25 cellular contexts compared by ENCODE assay signal in the genomic region with DNA sequence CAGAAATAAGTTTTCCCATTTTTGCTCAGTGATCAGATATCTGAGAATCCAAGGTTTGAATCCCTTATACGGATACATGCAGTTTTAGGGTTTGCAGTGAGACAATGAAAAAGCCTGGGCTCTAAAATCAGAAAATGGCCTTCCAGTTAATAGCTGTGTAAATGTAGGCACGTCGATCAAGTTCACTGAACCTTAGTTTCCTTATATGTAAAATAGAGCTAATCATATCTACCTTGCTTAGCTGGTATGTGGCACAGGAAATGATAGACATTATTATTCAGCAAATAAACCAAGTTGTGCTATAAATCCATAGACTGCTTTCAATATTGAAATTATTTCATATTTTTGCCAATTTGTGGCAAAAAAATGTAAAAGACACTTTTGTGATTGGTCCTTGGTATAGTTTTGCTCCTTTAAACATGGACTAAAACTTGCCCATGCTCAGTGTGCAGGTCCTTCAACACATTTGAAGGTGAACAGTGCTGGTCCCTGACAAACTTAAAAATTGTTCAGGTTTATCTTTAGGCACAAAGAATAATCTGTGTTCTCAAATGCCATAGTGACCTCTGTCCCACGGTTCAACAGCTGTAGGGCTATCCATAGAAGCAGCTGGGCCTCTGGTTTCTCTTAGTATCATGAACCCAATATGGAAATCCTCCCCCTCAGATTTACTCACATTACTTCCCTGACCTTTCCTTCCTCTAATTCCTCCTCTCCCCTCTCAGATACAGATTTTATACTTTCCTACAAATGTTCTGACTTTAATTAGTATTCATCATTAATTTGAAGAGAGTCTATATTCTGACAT. TPM values are rescaled to one million over a fixed set of nuclear protein-coding genes. Genes with fewer than 3 reads are reported as not detected.
A peak's percentile ranks its signal among the peaks of the same experiment; 100 is the strongest.
DNase-seq lines count a peak whose midpoint lies in the region; ATAC-seq and TF ChIP-seq lines count a peak whose summit lies in the region.
"Had no signal": no experiment of that assay in that cellular context is flagged by ENCODE, and none has a peak within 500 bp of the region (broad histone marks: within the 10 kb centered on the region; RNA-seq: fewer than 3 reads in every experiment).

No MANE protein-coding gene starts in this region.

- CTCF ChIA-PET in activated CD8-positive, alpha-beta T cell treated with anti-CD3 and anti-CD28 coated beads, Interleukin-2, amount 10 ng/mL, durations not matched to agents 7 days and 5 days (lab: Charles Lee), result interaction anchor here (1.0 to 7.3 kb wide), 7 partner anchors 8 to 206 kb away, joined by 3 to 55 read pairs (median 12); no protein-coding TSS in a partner anchor

- no peaks in the 10 kb centered on the region for H3K27me3 Mint-ChIP-seq in nephron (ENCODE audit: low read depth)
- peaks cover 28% of the 10 kb centered on the region for H3K27me3 Mint-ChIP-seq in H9 (ENCODE audit: low read depth)
- H3K27me3 Mint-ChIP-seq in activated CD8-positive, alpha-beta T cell treated with anti-CD3 and anti-CD28 coated beads, Interleukin-2, amount 10 ng/mL, durations not matched to agents 7 days and 5 days (ENCODE audit: low read depth), result peaks cover 31% of the 10 kb centered on the region

- H3K4me3 Mint-ChIP-seq in nephron, result peak overlapping the region in 2 of 3 experiments; percentile 6 to 35
- no peak overlapping the region for H3K4me3 Mint-ChIP-seq in H9
- H3K4me3 Mint-ChIP-seq in activated CD8-positive, alpha-beta T cell treated with anti-CD3 and anti-CD28 coated beads, Interleukin-2, amount 10 ng/mL, durations not matched to agents 7 days and 5 days, result no peak overlapping the region
- H3K4me3 Mint-ChIP-seq: dendritic cell treated with granulocyte-macrophage colony-stimulating factor and Interleukin-4, amounts not matched to agents 40 ng/mL and 50 ng/mL, for 4 days; stimulated activated naive CD8-positive, alpha-beta T cell treated with anti-CD3 and anti-CD28 coated beads, Interleukin-15, Interleukin-2, amounts not matched to agents 100 ng/mL and 50 ng/mL, for 24 hours had no signal

- WGBS in H9 (ENCODE audit: extremely low coverage, insufficient read length, low lambda C conversion rate), result no CpG with 5 or more reads among the region's 4 CpGs

- no peak overlapping the region for H4K5ac ChIP-seq in H9 (ENCODE audit: insufficient read length, low read depth, low read length)

- ATAC-seq in activated CD8-positive, alpha-beta T cell treated with anti-CD3 and anti-CD28 coated beads, Interleukin-2, amount 10 ng/mL, durations not matched to agents 7 days and 5 days, result no peak
- ATAC-seq: A549, heart left ventricle, HepG2, left colon, right cardiac atrium had no signal

- H3K4me1 Mint-ChIP-seq in nephron (peaks cover 49% of the 10 kb centered on the region), H9 (peaks cover 15 to 16% of the 10 kb centered on the region in 2 experiments)
- peaks cover 21% of the 10 kb centered on the region for H3K4me1 Mint-ChIP-seq in activated CD8-positive, alpha-beta T cell treated with anti-CD3 and anti-CD28 coated beads, Interleukin-2, amount 10 ng/mL, durations not matched to agents 7 days and 5 days (ENCODE audit: low read depth)

- no peak overlapping the region for H3K4ac ChIP-seq in H9 (ENCODE audit: low read depth, low read length)

- no peak for TF ChIP-seq CTCF in nephron (IDR thresholded peaks at IDR 0.05; ENCODE audit: unreplicated experiment in 3 of 3)
- TF ChIP-seq CTCF in H9 (conservative IDR thresholded peaks at IDR 0.05), result no peak

- H3K27ac ChIP-seq in ACC112 (ENCODE audit: low read depth, low read length) (no peak overlapping the region), H9 (ENCODE audit: insufficient read length, low read depth, low read length) (no peak overlapping the region)

- H3T11ph ChIP-seq in H9 (ENCODE audit: low read length), result no peak overlapping the region

- H3K4me3 ChIP-seq in ACC112 (ENCODE audit: low read depth, low read length), result no peak overlapping the region

- POLR2A ChIA-PET in activated CD8-positive, alpha-beta T cell treated with anti-CD3 and anti-CD28 coated beads, Interleukin-2, amount 10 ng/mL, durations not matched to agents 7 days and 5 days (lab: Charles Lee), result no interaction called here

- H3K4me2 ChIP-seq in H9 (ENCODE audit: insufficient read depth, insufficient read length, low read length), result no peak overlapping the region

- H4K8ac ChIP-seq in H9 (replicated peaks; ENCODE audit: insufficient read length, low read depth, low read length), result no peak overlapping the region

- no peak overlapping the region for H2AK5ac ChIP-seq in H9 (ENCODE audit: insufficient read length, low read length)

- no peak overlapping the region for H3K18ac ChIP-seq in H9 (ENCODE audit: insufficient read length, low read depth, low read length)

- H3K23ac ChIP-seq in H9 (ENCODE audit: insufficient read length, low read depth, low read length), result no peak overlapping the region

- H3K9me3 ChIP-seq in H9 (ENCODE audit: control insufficient read depth, low read depth, low read length), result no peaks in the 10 kb centered on the region
- H3K9me3 ChIP-seq: A549, heart left ventricle had no signal

- no peak overlapping the region for H2BK12ac ChIP-seq in H9 (ENCODE audit: insufficient read length, low read depth, low read length)

- H3K23me2 ChIP-seq in H9 (ENCODE audit: insufficient read length, low read depth, low read length, poor library complexity, severe bottlenecking), result peaks cover 19% of the 10 kb centered on the region

- H2BK120ac ChIP-seq in H9 (ENCODE audit: low read depth, low read length, poor library complexity, severe bottlenecking), result no peak overlapping the region

- H3K79me1 ChIP-seq in H9 (ENCODE audit: insufficient read depth, low read depth, low read length, poor library complexity, severe bottlenecking), result no peaks in the 10 kb centered on the region

- H2BK5ac ChIP-seq in H9 (ENCODE audit: insufficient read length, low read length), result no peak overlapping the region

- no peak overlapping the region for H4K91ac ChIP-seq in H9 (ENCODE audit: insufficient read length, low read depth, low read length)

- H3K27ac Mint-ChIP-seq in nephron (peak overlapping the region; percentile 24 to 63 (median 26)), H9 (no peak overlapping the region)
- no peak overlapping the region for H3K27ac Mint-ChIP-seq in activated CD8-positive, alpha-beta T cell treated with anti-CD3 and anti-CD28 coated beads, Interleukin-2, amount 10 ng/mL, durations not matched to agents 7 days and 5 days
- H3K27ac Mint-ChIP-seq: dendritic cell treated with granulocyte-macrophage colony-stimulating factor and Interleukin-4, amounts not matched to agents 40 ng/mL and 50 ng/mL, for 4 days; stimulated activated naive CD8-positive, alpha-beta T cell treated with anti-CD3 and anti-CD28 coated beads, Interleukin-15, Interleukin-2, amounts not matched to agents 100 ng/mL and 50 ng/mL, for 24 hours had no signal

- peaks cover 14% of the 10 kb centered on the region for H3K4me1 ChIP-seq in ACC112 (ENCODE audit: control insufficient read depth, insufficient read depth, low read length, unreplicated experiment)
- no peaks in the 10 kb centered on the region for H3K4me1 ChIP-seq in H9 (ENCODE audit: insufficient read depth, low read length)

- no peaks in the 10 kb centered on the region for H3K27me3 ChIP-seq in ACC112 (ENCODE audit: insufficient read depth, low read length)
- peaks cover 8% of the 10 kb centered on the region; the same call in 1 of the 2 replicates for H3K27me3 ChIP-seq in H9 (ENCODE audit: insufficient read depth, low read length)
- H3K27me3 ChIP-seq: heart left ventricle had no signal

- H3K9me3 Mint-ChIP-seq in nephron (no peaks in the 10 kb centered on the region), H9 (no peaks in the 10 kb centered on the region)
- no peaks in the 10 kb centered on the region for H3K9me3 Mint-ChIP-seq in activated CD8-positive, alpha-beta T cell treated with anti-CD3 and anti-CD28 coated beads, Interleukin-2, amount 10 ng/mL, durations not matched to agents 7 days and 5 days (ENCODE audit: insufficient read depth)
- H3K9me3 Mint-ChIP-seq: dendritic cell treated with granulocyte-macrophage colony-stimulating factor and Interleukin-4, amounts not matched to agents 40 ng/mL and 50 ng/mL, for 4 days; stimulated activated naive CD8-positive, alpha-beta T cell treated with anti-CD3 and anti-CD28 coated beads, Interleukin-15, Interleukin-2, amounts not matched to agents 100 ng/mL and 50 ng/mL, for 24 hours had no signal

- DNase-seq in LHCN-M2 (ENCODE audit: low read depth) (peak; percentile 43), cerebellar cortex (ENCODE audit: low spot score) (peak; percentile 15), HT-29 (ENCODE audit: low spot score) (no peak), H9 (no peak), middle frontal gyrus (ENCODE audit: extremely low spot score, low spot score) (no peak)
- no peak for DNase-seq in activated CD8-positive, alpha-beta T cell treated with anti-CD3 and anti-CD28 coated beads, Interleukin-2, amount 10 ng/mL, durations not matched to agents 7 days and 5 days
- DNase-seq: activated CD4-positive, alpha-beta T cell treated with anti-CD3 and anti-CD28 coated beads, Interleukin-2, amount 50 U/mL, for 48 hours; DND-41; heart left ventricle; left colon; NCI-H1436; right cardiac atrium; stimulated activated CD4-positive, alpha-beta T cell treated with anti-CD3 and anti-CD28 coated beads, Interleukin-12 subunit alpha, Interleukin-12 subunit beta, amount 100 ng/mL, for 4 hours; trophoblast cell had no signal

- H3K79me2 ChIP-seq in ACC112 (ENCODE audit: control insufficient read depth, insufficient read depth, low read length, unreplicated experiment) (no peaks in the 10 kb centered on the region), H9 (ENCODE audit: insufficient read depth, low read length) (no peaks in the 10 kb centered on the region)

- H3K36me3 ChIP-seq in ACC112 (ENCODE audit: insufficient read depth, low read length), result no peaks in the 10 kb centered on the region
- H3K36me3 ChIP-seq: heart left ventricle had no signal

- H2AFZ ChIP-seq in ACC112 (ENCODE audit: low read length, unreplicated experiment), result peak overlapping the region; percentile 99
- no peak overlapping the region for H2AFZ ChIP-seq in H9 (ENCODE audit: low read length)

- no peaks in the 10 kb centered on the region for H4K20me1 ChIP-seq in H9 (ENCODE audit: control insufficient read depth, insufficient read depth, insufficient read length)

- H3K9ac ChIP-seq in H9 (ENCODE audit: extremely low read depth, insufficient read length, low read length), result no peak overlapping the region

- no peak overlapping the region for H3K56ac ChIP-seq in H9 (ENCODE audit: insufficient read length, low read depth, low read length)

- no peaks in the 10 kb centered on the region for H3K36me3 Mint-ChIP-seq in nephron (ENCODE audit: low read depth)
- H3K36me3 Mint-ChIP-seq in H9 (ENCODE audit: insufficient read depth in 1 of 3, low read depth in 3 of 3), result no peaks in the 10 kb centered on the region
- no peaks in the 10 kb centered on the region for H3K36me3 Mint-ChIP-seq in activated CD8-positive, alpha-beta T cell treated with anti-CD3 and anti-CD28 coated beads, Interleukin-2, amount 10 ng/mL, durations not matched to agents 7 days and 5 days (ENCODE audit: low read depth)
- H3K36me3 Mint-ChIP-seq: brain had no signal

- H3K14ac ChIP-seq in H9 (ENCODE audit: insufficient read depth, low read length), result no peak overlapping the region

- no peak overlapping the region for H2BK15ac ChIP-seq in H9 (ENCODE audit: low read depth, low read length)

- H2BK20ac ChIP-seq in H9 (ENCODE audit: low read depth, low read length, poor library complexity, severe bottlenecking), result no peak overlapping the region

RNA-seq across cellular contexts. Expression of gene CCDC54, which starts 51.0 kb away (rescaled TPM):
- total RNA-seq in LHCN-M2 (2014; rRNA removed), result not detected in 2 replicates
- polyA plus RNA-seq in LHCN-M2 (2012), result 0.13 TPM
- total RNA-seq in HT-29 (2014; rRNA removed; shearing (Covaris generic)), result not detected in 2 replicates
- not detected in 2 replicates for total RNA-seq in H9 (2021)
- total RNA-seq in activated CD8-positive, alpha-beta T cell treated with anti-CD3 and anti-CD28 coated beads, Interleukin-2, amount 10 ng/mL, durations not matched to agents 7 days and 5 days, result not detected
- total RNA-seq: endothelial cell of umbilical vein, heart left ventricle, HepG2, left colon, MCF 10A, omental fat pad, right cardiac atrium had no signal
- polyA plus RNA-seq: A549, BJ, endothelial cell of umbilical vein, heart left ventricle, HepG2, right cardiac atrium had no signal

Comparison
In these comparisons a context has a peak if more than half of its experiments do, and no peak if none do; other contexts are left out.
1. DNase-seq: peak in LHCN-M2 (single experiment) and cerebellar cortex (single experiment); none in HT-29 (single experiment), H9 (single experiment), activated CD8-positive, alpha-beta T cell treated with anti-CD3 and anti-CD28 coated beads, Interleukin-2, amount 10 ng/mL, durations not matched to agents 7 days and 5 days (single experiment) and middle frontal gyrus (single experiment).
2. H3K27ac Mint-ChIP-seq: peak in nephron (3 of 3); none in H9 (0 of 3) and activated CD8-positive, alpha-beta T cell treated with anti-CD3 and anti-CD28 coated beads, Interleukin-2, amount 10 ng/mL, durations not matched to agents 7 days and 5 days (single experiment).
3. H3K4me3 Mint-ChIP-seq: peak in nephron (2 of 3); none in H9 (0 of 2) and activated CD8-positive, alpha-beta T cell treated with anti-CD3 and anti-CD28 coated beads, Interleukin-2, amount 10 ng/mL, durations not matched to agents 7 days and 5 days (single experiment).